In the genomic region with DNA sequence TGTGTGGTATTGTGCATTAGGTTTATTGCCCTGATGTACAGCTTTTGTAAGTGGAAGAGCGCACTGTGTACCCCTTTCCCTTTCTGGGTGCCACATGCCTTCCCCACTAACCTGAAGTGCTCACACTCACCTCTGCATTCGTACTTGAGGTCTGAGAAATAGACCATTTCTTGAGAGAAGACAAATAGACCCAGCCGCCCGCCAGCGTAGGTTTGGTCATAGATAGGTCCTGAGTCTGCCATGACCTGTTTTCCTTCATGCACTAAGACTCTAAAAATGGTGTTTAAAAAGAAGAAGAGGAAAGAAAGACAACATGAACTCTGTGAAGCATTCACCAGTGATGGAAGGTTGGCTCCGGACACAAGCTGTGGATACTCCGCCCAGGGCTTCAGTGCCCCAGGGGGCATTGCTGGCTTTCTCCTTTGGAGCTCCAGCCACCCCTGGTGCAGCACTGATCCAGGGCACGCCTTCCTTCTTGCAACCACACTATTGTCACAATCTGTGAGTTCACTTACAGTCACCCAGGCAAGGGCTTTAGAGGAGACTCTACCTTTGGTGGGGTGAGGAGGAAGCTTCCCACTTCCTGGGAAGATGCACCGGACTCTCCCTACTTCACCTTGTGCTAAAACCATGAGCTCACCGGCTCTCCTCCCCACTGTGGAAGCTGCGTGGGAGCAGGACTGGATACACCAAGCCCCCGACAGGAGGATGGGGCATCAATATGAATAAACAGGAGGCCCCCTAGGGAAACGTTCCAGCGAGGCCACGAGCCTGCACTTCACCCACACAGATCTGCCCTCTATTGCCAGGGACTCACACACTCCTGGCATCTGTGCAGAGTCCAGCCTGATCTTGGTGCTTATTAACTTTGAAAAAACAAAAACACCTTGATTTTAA, we compare ENCODE assay signal across 25 cellular contexts. TPM values are rescaled to one million over a fixed set of nuclear protein-coding genes. Genes with fewer than 3 reads are reported as not detected.
"Had no signal": no experiment of that assay in that cellular context is flagged by ENCODE, and none has a peak within 500 bp of the region (broad histone marks: within the 10 kb centered on the region; RNA-seq: fewer than 3 reads in every experiment).

No MANE protein-coding gene starts in this region.

- ATAC-seq: activated naive CD4-positive, alpha-beta T cell treated with anti-CD3 and anti-CD28 coated beads, Interleukin-2, amount 50 U/mL, for 72 hours; activated T-cell treated with anti-CD3 and anti-CD28 coated beads, Interleukin-2, amount 50 U/mL, for 4 hours; activated T-helper 17 cell treated with anti-CD3 and anti-CD28 coated beads, Interleukin-2, amount 50 U/mL, for 72 hours; heart right ventricle; left lung; pancreas; psoas muscle had no signal

- H3K27ac ChIP-seq: cardiac muscle cell, heart right ventricle, left lung, neutrophil, pancreas, psoas muscle, spleen, VCaP had no signal

- DNase-seq: activated CD4-positive, alpha-beta T cell treated with anti-CD3 and anti-CD28 coated beads for 4 hours; activated CD4-positive, alpha-beta T cell treated with anti-CD3 and anti-CD28 coated beads, Interleukin-2, amount 50 U/mL, for 4 hours; activated naive CD4-positive, alpha-beta T cell; activated T-cell treated with anti-CD3 and anti-CD28 coated beads, Interleukin-2, amount 50 U/mL, for 4 hours; cerebellar nuclear complex; cortex of kidney; foreskin fibroblast; heart right ventricle; left lung; naive B cell; nephron progenitor cell; pancreas; psoas muscle; spleen; SW 1271; T-helper 9 cell; trophoblast cell had no signal

- H3K27me3 ChIP-seq: ascending aorta, cardiac muscle cell, heart right ventricle, left lung, neutrophil, pancreas, spleen had no signal

- H3K4me1 ChIP-seq: left lung, pancreas, psoas muscle had no signal

- H3K9me3 ChIP-seq: ascending aorta, left lung, neutrophil, pancreas, psoas muscle, thoracic aorta had no signal

- H3K4me3 ChIP-seq: ascending aorta, cardiac muscle cell, heart right ventricle, left lung, pancreas, psoas muscle, spleen, thoracic aorta had no signal

- H3K36me3 ChIP-seq: cardiac muscle cell, left lung, neutrophil, pancreas had no signal

RNA-seq across cellular contexts. Expression of gene THBS2, which starts 33.3 kb away (rescaled TPM):
- total RNA-seq: activated naive CD4-positive, alpha-beta T cell treated with anti-CD3 and anti-CD28 coated beads, Interleukin-2, amount 50 U/mL, for 72 hours; activated T-helper 17 cell treated with anti-CD3 and anti-CD28 coated beads, Interleukin-2, amount 50 U/mL, for 72 hours; endothelial cell of umbilical vein had no signal
